ENCODE assay signal across 18 cellular contexts in genomic region chr15:62453356-62453755, GRCh38.
DNase-seq lines count a peak whose midpoint lies in the region; ATAC-seq and TF ChIP-seq lines count a peak whose summit lies in the region.
"Had no signal": no experiment of that assay in that cellular context is flagged by ENCODE, and none has a peak within 500 bp of the region (broad histone marks: within the 10 kb centered on the region; RNA-seq: fewer than 3 reads in every experiment).

No MANE protein-coding gene starts in this region.

- in situ Hi-C loops in GM13977 (cut with MboI; ENCODE audit: low pct_unique_long_range_greater_than_20kb, low sequenced_read_pairs, unreplicated experiment): no loop called here

- H3K4me3 ChIP-seq in fibroblast of villous mesenchyme (ENCODE audit: low read depth, low read length): no peak overlapping the region
- no peak overlapping the region for H3K4me3 ChIP-seq in stomach
- H3K4me3 ChIP-seq: lung had no signal

- H3K27ac ChIP-seq in stomach: peak overlapping the region in 4 of 5 donors; percentile 31 to 77 (median 56)
- H3K27ac ChIP-seq: SK-N-MC had no signal

- H3K9me3 ChIP-seq in stomach: no peaks in the 10 kb centered on the region

- TF ChIP-seq CTCF in fibroblast of villous mesenchyme (IDR thresholded peaks at IDR 0.05; ENCODE audit: insufficient read depth, low read depth, low read length): no peak
- no peak for TF ChIP-seq CTCF in stomach (IDR thresholded peaks at IDR 0.05)
- no peak for TF ChIP-seq CTCF in GM13977 (IDR thresholded peaks at IDR 0.05; ENCODE audit: extremely low read depth, insufficient read depth, missing control alignments)

- peak; percentile 15 for DNase-seq in NCI-H510A treated with DMSO at 0.1 percent for 48 hours (lab: John Stamatoyannopoulos, UW)
- DNase-seq in NCI-H510A (lab: John Stamatoyannopoulos, UW): no peak
- DNase-seq in OCI-M1 (lab: John Stamatoyannopoulos, UW): peak; percentile 46
- DNase-seq in fibroblast of villous mesenchyme (ENCODE audit: low read depth): peak; percentile 49
- DNase-seq in stomach: no peak
- no peak for DNase-seq in NCI-H524 treated with DMSO at 0.1 percent for 48 hours (lab: John Stamatoyannopoulos, UW)
- no peak for DNase-seq in GM13977 (ENCODE audit: low spot score)
- DNase-seq: activated CD4-positive, CD25-positive, alpha-beta regulatory T cell treated with anti-CD3 and anti-CD28 coated beads, Interleukin-2, amount 50 U/mL, for 72 hours; activated T-cell treated with anti-CD3 and anti-CD28 coated beads, Interleukin-2, amount 50 U/mL, for 24 hours; anterior cingulate cortex; effector CD4-positive, alpha-beta T cell; GOT3; MV-4-11; NCI-H526 treated with DMSO at 0.1 percent for 48 hours; stimulated activated CD4-positive, alpha-beta T cell treated with anti-CD3 and anti-CD28 coated beads, Interleukin-15, amount 100 ng/mL, for 24 hours had no signal

- H3K27me3 ChIP-seq in stomach: no peaks in the 10 kb centered on the region

- no peaks in the 10 kb centered on the region for H3K36me3 ChIP-seq in stomach

- no peak for TF ChIP-seq EP300 in stomach (IDR thresholded peaks at IDR 0.05)

- ATAC-seq in HG03159 (IDR thresholded peaks at IDR 0.05; ENCODE audit: unreplicated experiment): no peak

- intact Hi-C loops in stomach (cut with DNase I; ENCODE audit: low total_unique reads): no loop called here

- WGBS in stomach, 5 donors: 53 to 69% (median 65%) methylated on average over 3 of the region's 3 CpGs

- peaks cover 0 to 61% (median 23%) of the 10 kb centered on the region in 4 donors for H3K4me1 ChIP-seq in stomach

- no peak for TF ChIP-seq POLR2A in stomach (IDR thresholded peaks at IDR 0.05)

Comparison
In these comparisons a context has a peak if more than half of its experiments do, and no peak if none do; other contexts are left out.
1. DNase-seq: peak in NCI-H510A treated with DMSO at 0.1 percent for 48 hours (single experiment), OCI-M1 (single experiment) and fibroblast of villous mesenchyme (single experiment); none in NCI-H510A (single experiment), stomach (single experiment), NCI-H524 treated with DMSO at 0.1 percent for 48 hours (single experiment) and GM13977 (single experiment).